Comparison of ENCODE assay signal across 8 cellular contexts in the genomic region with DNA sequence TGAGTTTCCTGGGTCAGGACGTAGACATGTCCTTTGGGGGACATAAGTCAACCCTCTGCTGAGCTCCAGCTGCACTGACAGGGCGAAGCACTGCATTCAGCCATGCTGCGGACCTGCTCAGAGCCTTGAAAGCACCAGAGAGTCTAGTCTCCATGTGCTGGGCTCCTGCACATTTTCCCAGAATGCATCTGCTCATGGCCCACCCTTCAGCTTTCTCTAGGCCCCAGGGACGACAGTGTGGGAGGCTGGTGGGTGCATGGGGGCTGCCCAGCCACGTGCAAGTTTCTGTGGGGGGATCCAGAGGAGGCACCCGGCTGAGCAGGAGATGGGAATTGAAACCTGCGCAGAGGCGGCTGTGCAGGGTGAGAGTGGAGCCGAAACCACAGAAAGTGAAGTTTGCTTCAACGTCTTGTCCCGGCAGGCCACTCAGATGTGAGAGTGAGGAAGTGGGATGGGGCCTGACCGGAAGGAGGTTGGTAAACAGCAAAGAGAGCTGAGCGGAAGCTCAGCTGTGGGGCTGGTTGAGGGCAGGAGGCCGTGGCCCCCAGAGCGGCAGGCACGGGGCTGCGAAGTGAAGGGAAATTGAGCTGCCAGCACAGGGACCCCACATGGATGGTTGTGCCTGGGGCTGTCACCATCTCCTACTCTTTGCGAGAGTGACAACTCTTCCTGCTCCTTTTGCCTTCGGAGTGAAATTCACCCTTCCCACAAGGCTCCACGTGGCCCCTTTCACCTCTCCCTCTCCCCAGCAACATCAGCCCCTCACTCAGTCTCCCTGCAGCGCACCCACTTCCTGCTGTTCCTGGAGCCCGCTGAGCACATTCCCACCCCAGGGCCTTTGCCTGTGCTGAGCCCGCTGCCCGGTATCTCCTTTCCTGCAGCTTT. TPM values are rescaled to one million over a fixed set of nuclear protein-coding genes. Genes with fewer than 3 reads are reported as not detected.
DNase-seq lines count a peak whose midpoint lies in the region; ATAC-seq and TF ChIP-seq lines count a peak whose summit lies in the region.

No MANE protein-coding gene starts in this region.

- DNase-seq in CD1c-positive myeloid dendritic cell (ENCODE audit: extremely low spot score) (peak; percentile 91), cardiac septum (ENCODE audit: low spot score) (peak; percentile 91), ACHN (no peak), breast epithelium (ENCODE audit: low spot score in 2 of 2) (no peak)
- DNase-seq in activated CD4-positive, alpha-beta T cell treated with anti-CD3 and anti-CD28 coated beads, Interleukin-2, amount 10 ng/mL, durations not matched to agents 24 days and 14 days: peak; percentile 88
- DNase-seq in stimulated activated effector memory CD8-positive, alpha-beta T cell treated with anti-CD3 and anti-CD28 coated beads, Interleukin-12 subunit alpha, Interleukin-12 subunit beta, amount 100 ng/mL, for 72 hours (ENCODE audit: low spot score in 2 of 2): peak; percentile 25 to 79

- H3K4me3 ChIP-seq in breast epithelium: peak overlapping the region in 1 of 3 donors; percentile 22

- no peaks in the 10 kb centered on the region for H3K9me3 Mint-ChIP-seq in activated CD4-positive, alpha-beta T cell treated with anti-CD3 and anti-CD28 coated beads, Interleukin-2, amount 10 ng/mL, durations not matched to agents 24 days and 14 days
- no peaks in the 10 kb centered on the region for H3K9me3 Mint-ChIP-seq in stimulated activated effector memory CD8-positive, alpha-beta T cell treated with anti-CD3 and anti-CD28 coated beads, Interleukin-12 subunit alpha, Interleukin-12 subunit beta, amount 100 ng/mL, for 72 hours

- intact Hi-C loops in activated CD4-positive, alpha-beta T cell treated with anti-CD3 and anti-CD28 coated beads, Interleukin-2, amount 10 ng/mL, durations not matched to agents 24 days and 14 days (cut with micrococcal nuclease): loop anchor here (1.0 kb wide), 1 partner anchor 12 kb away; a partner anchor contains a TSS
- intact Hi-C loops in cardiac septum (cut with DNase I) (no loop called here), breast epithelium (cut with DNase I; ENCODE audit: low total_unique reads) (no loop called here)

- in situ Hi-C loops in ACHN (cut with HindIII; ENCODE audit: low pct_ligation_motif_present, low pct_unique_long_range_greater_than_20kb, low sequenced_read_pairs): no loop called here

- peak overlapping the region; percentile 89 for H3K27ac Mint-ChIP-seq in activated CD4-positive, alpha-beta T cell treated with anti-CD3 and anti-CD28 coated beads, Interleukin-2, amount 10 ng/mL, durations not matched to agents 24 days and 14 days
- H3K27ac Mint-ChIP-seq in stimulated activated effector memory CD8-positive, alpha-beta T cell treated with anti-CD3 and anti-CD28 coated beads, Interleukin-12 subunit alpha, Interleukin-12 subunit beta, amount 100 ng/mL, for 72 hours: peak overlapping the region; percentile 82

- H3K4me3 Mint-ChIP-seq in activated CD4-positive, alpha-beta T cell treated with anti-CD3 and anti-CD28 coated beads, Interleukin-2, amount 10 ng/mL, durations not matched to agents 24 days and 14 days: peak overlapping the region; percentile 72
- H3K4me3 Mint-ChIP-seq in stimulated activated effector memory CD8-positive, alpha-beta T cell treated with anti-CD3 and anti-CD28 coated beads, Interleukin-12 subunit alpha, Interleukin-12 subunit beta, amount 100 ng/mL, for 72 hours: peak overlapping the region; percentile 58

- H3K9me3 ChIP-seq in breast epithelium: peaks cover 2% of the 10 kb centered on the region in 2 donors

- peaks cover 14% of the 10 kb centered on the region for H3K4me1 Mint-ChIP-seq in activated CD4-positive, alpha-beta T cell treated with anti-CD3 and anti-CD28 coated beads, Interleukin-2, amount 10 ng/mL, durations not matched to agents 24 days and 14 days
- peaks cover 21% of the 10 kb centered on the region for H3K4me1 Mint-ChIP-seq in stimulated activated effector memory CD8-positive, alpha-beta T cell treated with anti-CD3 and anti-CD28 coated beads, Interleukin-12 subunit alpha, Interleukin-12 subunit beta, amount 100 ng/mL, for 72 hours

- H3K4me1 ChIP-seq in breast epithelium: no peaks in the 10 kb centered on the region

- no peaks in the 10 kb centered on the region for H3K36me3 ChIP-seq in breast epithelium

- no peak for TF ChIP-seq POLR2A in breast epithelium (IDR thresholded peaks at IDR 0.05)

- peaks cover 0 to 13% of the 10 kb centered on the region in 2 donors for H3K27me3 ChIP-seq in breast epithelium

- peaks cover 20% of the 10 kb centered on the region for H3K36me3 Mint-ChIP-seq in activated CD4-positive, alpha-beta T cell treated with anti-CD3 and anti-CD28 coated beads, Interleukin-2, amount 10 ng/mL, durations not matched to agents 24 days and 14 days (ENCODE audit: low read depth)
- H3K36me3 Mint-ChIP-seq in stimulated activated effector memory CD8-positive, alpha-beta T cell treated with anti-CD3 and anti-CD28 coated beads, Interleukin-12 subunit alpha, Interleukin-12 subunit beta, amount 100 ng/mL, for 72 hours: peaks cover 30% of the 10 kb centered on the region

- ATAC-seq in GM19397 (IDR thresholded peaks at IDR 0.05; ENCODE audit: unreplicated experiment) (peak; percentile 77), HG03442 (IDR thresholded peaks at IDR 0.05; ENCODE audit: unreplicated experiment) (peak; percentile 74)
- peak; percentile 88 for ATAC-seq in stimulated activated effector memory CD8-positive, alpha-beta T cell treated with anti-CD3 and anti-CD28 coated beads, Interleukin-12 subunit alpha, Interleukin-12 subunit beta, amount 100 ng/mL, for 72 hours

- H3K27me3 Mint-ChIP-seq in activated CD4-positive, alpha-beta T cell treated with anti-CD3 and anti-CD28 coated beads, Interleukin-2, amount 10 ng/mL, durations not matched to agents 24 days and 14 days: peaks cover 2% of the 10 kb centered on the region

- no peak for TF ChIP-seq CTCF in breast epithelium (IDR thresholded peaks at IDR 0.05)

- peak overlapping the region in 1 of 2 donors; percentile 15 for H3K27ac ChIP-seq in breast epithelium

RNA-seq across cellular contexts. Expression of a gene that starts 11.8 kb away (rescaled TPM):
- 64.8 and 73.7 TPM in 2 replicates for total RNA-seq in activated CD4-positive, alpha-beta T cell treated with anti-CD3 and anti-CD28 coated beads, Interleukin-2, amount 10 ng/mL, durations not matched to agents 24 days and 14 days
- total RNA-seq in cardiac septum (24.8 TPM), breast epithelium (10 to 100 TPM; 62.2 to 89.8 (median 72.4) TPM)

RNA-seq across cellular contexts. Expression of a gene that starts 32.2 kb away (rescaled TPM):
- total RNA-seq in activated CD4-positive, alpha-beta T cell treated with anti-CD3 and anti-CD28 coated beads, Interleukin-2, amount 10 ng/mL, durations not matched to agents 24 days and 14 days: 103 and 106 TPM in 2 replicates
- total RNA-seq in cardiac septum: 41.1 TPM
- 10 to 100 TPM; 45.1 to 99.9 (median 57.0) TPM for total RNA-seq in breast epithelium

RNA-seq across cellular contexts. Expression of a gene that starts 52.9 kb away (rescaled TPM):
- total RNA-seq in activated CD4-positive, alpha-beta T cell treated with anti-CD3 and anti-CD28 coated beads, Interleukin-2, amount 10 ng/mL, durations not matched to agents 24 days and 14 days: 1.8 and 2.5 TPM in 2 replicates
- total RNA-seq in cardiac septum (35.9 TPM), breast epithelium (10 to 100 TPM; 32.4 to 35.4 (median 34.8) TPM)

Comparison
In these comparisons a context has a peak if more than half of its experiments do, and no peak if none do; other contexts are left out.
1. DNase-seq: peak in CD1c-positive myeloid dendritic cell (single experiment), activated CD4-positive, alpha-beta T cell treated with anti-CD3 and anti-CD28 coated beads, Interleukin-2, amount 10 ng/mL, durations not matched to agents 24 days and 14 days (single experiment), cardiac septum (single experiment) and stimulated activated effector memory CD8-positive, alpha-beta T cell treated with anti-CD3 and anti-CD28 coated beads, Interleukin-12 subunit alpha, Interleukin-12 subunit beta, amount 100 ng/mL, for 72 hours (2 of 2); none in ACHN (single experiment) and breast epithelium (0 of 2).
2. Peak in every context shown above with its lines, with median percentiles within 50 percentile points of each other: ATAC-seq.